29 cellular contexts compared by ENCODE assay signal in genomic region chr2:53314718-53315117, GRCh38.
"Had no signal": no experiment of that assay in that cellular context is flagged by ENCODE, and none has a peak within 500 bp of the region (broad histone marks: within the 10 kb centered on the region; RNA-seq: fewer than 3 reads in every experiment).

No MANE protein-coding gene starts in this region.

- H2AFZ ChIP-seq: parathyroid adenoma had no signal

- FAIRE-seq: endothelial cell of umbilical vein, keratinocyte had no signal

- DNase-seq: dermis blood vessel endothelial cell; effector memory CD4-positive, alpha-beta T cell; erythroblast; esophagus squamous epithelium; gastrocnemius medialis; head of caudate nucleus; left ventricle myocardium superior; lower lobe of right lung; mesenchymal stem cell; mucosa of descending colon; naive B cell; right lobe of liver; stimulated activated CD4-positive, alpha-beta T cell treated with anti-CD3 and anti-CD28 coated beads, Interleukin-12 subunit alpha, Interleukin-12 subunit beta, amount 100 ng/mL, for 4 hours; stimulated activated CD4-positive, alpha-beta T cell treated with anti-CD3 and anti-CD28 coated beads, Interleukin-1b, Interleukin-23, amount 100 ng/mL, for 48 hours; stimulated activated CD4-positive, alpha-beta T cell treated with anti-CD3 and anti-CD28 coated beads, Interleukin-4, amount 100 ng/mL, for 1 hour; stimulated activated CD8-positive, alpha-beta memory T cell treated with anti-CD3 and anti-CD28 coated beads, Interleukin-4, amount 100 ng/mL, for 48 hours; stimulated activated naive CD4-positive, alpha-beta T cell; stimulated activated naive CD8-positive, alpha-beta T cell treated with anti-CD3 and anti-CD28 coated beads, Interleukin-15, amount 100 ng/mL, for 72 hours; transverse colon; upper lobe of right lung; uterus had no signal

- H3K4me3 ChIP-seq: coronary artery, esophagus squamous epithelium, gastrocnemius medialis, lower lobe of right lung, mucosa of descending colon, right lobe of liver, smooth muscle cell, suprapubic skin, transverse colon, upper lobe of right lung, uterus had no signal

- ATAC-seq: gastrocnemius medialis; left ventricle myocardium superior; lower lobe of right lung; mucosa of descending colon; natural killer cell treated with Interleukin-12 subunit alpha and Interleukin-12 subunit beta and Interleukin-15 and Interleukin-18, amount 100 ng/mL, for 72 hours; right lobe of liver; stimulated activated naive CD8-positive, alpha-beta T cell treated with anti-CD3 and anti-CD28 coated beads, Interleukin-15, amount 100 ng/mL, for 72 hours; upper lobe of right lung had no signal

- H3K9me3 ChIP-seq: esophagus squamous epithelium, gastrocnemius medialis, lower lobe of right lung, mucosa of descending colon, neutrophil, right lobe of liver, suprapubic skin, transverse colon, upper lobe of right lung, uterus had no signal

- H3K27ac ChIP-seq: coronary artery, esophagus squamous epithelium, gastrocnemius medialis, lower lobe of right lung, neutrophil, parathyroid adenoma, right lobe of liver, suprapubic skin, transverse colon, upper lobe of right lung, uterus had no signal

- H3K4me1 ChIP-seq: esophagus squamous epithelium, gastrocnemius medialis, lower lobe of right lung, parathyroid adenoma, right lobe of liver, suprapubic skin, transverse colon, upper lobe of right lung, uterus had no signal

- H3K79me2 ChIP-seq: parathyroid adenoma had no signal

- H3K4me2 ChIP-seq: smooth muscle cell had no signal

- H3K36me3 ChIP-seq: esophagus squamous epithelium, gastrocnemius medialis, lower lobe of right lung, neutrophil, right lobe of liver, suprapubic skin, transverse colon, upper lobe of right lung, uterus had no signal
